In the genomic region with DNA sequence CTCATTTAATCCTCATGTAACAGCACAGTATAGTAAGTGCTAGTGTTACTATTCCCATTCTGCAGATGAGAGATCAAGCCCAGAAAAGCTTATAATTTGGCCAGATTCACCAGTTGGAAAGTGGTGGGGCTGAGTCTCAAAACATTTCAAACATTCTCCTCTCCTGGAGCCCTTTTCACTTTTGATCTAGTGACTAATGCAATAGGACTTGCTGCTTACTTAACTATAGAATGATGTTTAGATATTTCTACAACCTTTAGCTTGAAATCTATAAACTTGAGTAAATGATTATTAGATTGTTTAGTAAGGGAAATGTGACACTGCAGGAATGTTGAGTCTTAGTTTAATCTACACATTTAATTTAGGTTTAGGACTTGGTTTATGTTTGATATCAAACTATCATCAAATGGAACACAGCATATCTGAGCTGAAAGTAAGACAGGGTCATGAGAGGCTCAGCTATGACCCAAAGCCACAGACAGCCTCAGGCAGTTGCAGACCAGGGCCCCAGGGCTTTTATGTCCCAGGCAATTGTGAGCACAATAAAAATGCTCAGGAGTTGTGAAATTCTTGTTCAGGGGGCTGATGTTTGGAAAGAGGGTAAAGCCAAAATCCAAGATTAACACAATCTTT, we compare ENCODE assay signal across 33 cellular contexts.
DNase-seq lines count a peak whose midpoint lies in the region; ATAC-seq, FAIRE-seq and TF ChIP-seq lines count a peak whose summit lies in the region.
"Had no signal": no experiment of that assay in that cellular context is flagged by ENCODE, and none has a peak within 500 bp of the region (broad histone marks: within the 10 kb centered on the region; RNA-seq: fewer than 3 reads in every experiment).

No MANE protein-coding gene starts in this region.

- TF ChIP-seq POLR2A in H54 (IDR thresholded peaks at IDR 0.05; ENCODE audit: low read depth, low read length) = no peak

- FAIRE-seq in H54 (lab: Jason Lieb, UNC) = peak; percentile 30
- FAIRE-seq: GM18507, HTR-8/SVneo, TTC549 had no signal

- intact Hi-C loops in left colon (cut with DNase I, micrococcal nuclease) = no loop called here

- ATAC-seq in left colon = peak; percentile 59
- ATAC-seq in HG03097 (IDR thresholded peaks at IDR 0.05; ENCODE audit: low FRiP score, unreplicated experiment) = no peak
- ATAC-seq: heart right ventricle; left lobe of liver; right cardiac atrium; stimulated activated memory B cell treated with anti-CD40 and anti-IgM and Interleukin-4, amounts not matched to agents 10 μg/mL and 1 μg/mL and 100 μg/mL, for 72 hours; T-cell; upper lobe of right lung had no signal

- DNase-seq in H54 (ENCODE audit: insufficient read length, low spot score) = no peak
- peak; percentile 64 for DNase-seq in T1000 (lab: John Stamatoyannopoulos, UW)
- DNase-seq in fibroblast of gingiva (ENCODE audit: low read depth) = peak; percentile 10
- no peak for DNase-seq in left colon
- DNase-seq in NCI-H1105 (lab: John Stamatoyannopoulos, UW) = no peak
- DNase-seq in NCI-H446 (lab: John Stamatoyannopoulos, UW) = no peak
- no peak for DNase-seq in ecto neural progenitor cell (ENCODE audit: low spot score)
- DNase-seq: ACHN; activated CD4-positive, alpha-beta memory T cell treated with anti-CD3 and anti-CD28 coated beads for 36 hours; activated CD8-positive, alpha-beta memory T cell treated with anti-CD3 and anti-CD28 coated beads, Interleukin-2, amount 50 U/mL, for 4 hours; activated naive CD4-positive, alpha-beta T cell treated with anti-CD3 and anti-CD28 coated beads, Interleukin-2, amount 10 ng/mL, durations not matched to agents 7 days and 5 days; amygdala; caudate nucleus; DND-41; H7; heart right ventricle; mesendoderm; NCI-H1048; NCI-H1694 treated with DMSO at 0.1 percent for 48 hours; NCI-H2171; NCI-H69; right cardiac atrium; stimulated activated CD4-positive, alpha-beta T cell treated with anti-CD3 and anti-CD28 coated beads, Interleukin-12 subunit alpha, Interleukin-12 subunit beta, amount 100 ng/mL, for 4 hours; stimulated activated CD4-positive, alpha-beta T cell treated with anti-CD3 and anti-CD28 coated beads, Interleukin-4, amount 100 ng/mL, for 1 hour; substantia nigra; T-cell; upper lobe of right lung had no signal

Comparison
In these comparisons a context has a peak if more than half of its experiments do, and no peak if none do; other contexts are left out.
1. DNase-seq: peak in T1000 (single experiment) and fibroblast of gingiva (single experiment); none in H54 (single experiment), left colon (0 of 2), NCI-H1105 (single experiment), NCI-H446 (0 of 2) and ecto neural progenitor cell (single experiment).